Comparison of ENCODE assay signal across 10 cellular contexts in genomic region chr2:105795575-105795934, GRCh38. TPM values are rescaled to one million over a fixed set of nuclear protein-coding genes. Genes with fewer than 3 reads are reported as not detected.
A peak's percentile ranks its signal among the peaks of the same experiment; 100 is the strongest.
DNase-seq lines count a peak whose midpoint lies in the region; ATAC-seq and TF ChIP-seq lines count a peak whose summit lies in the region.
"Had no signal": no experiment of that assay in that cellular context is flagged by ENCODE, and none has a peak within 500 bp of the region (broad histone marks: within the 10 kb centered on the region; RNA-seq: fewer than 3 reads in every experiment).

No MANE protein-coding gene starts in this region.

- TF ChIP-seq CTCF in Caco-2 (IDR thresholded peaks at IDR 0.05; ENCODE audit: insufficient read depth in 1 of 2, low read depth in 1 of 2, low read length in 1 of 2, severe bottlenecking in 1 of 2, unreplicated experiment in 1 of 2) (no peak), gastroesophageal sphincter (IDR thresholded peaks at IDR 0.05) (no peak), tibial artery (IDR thresholded peaks at IDR 0.05) (no peak)

- peak; percentile 17 for ATAC-seq in activated CD8-positive, alpha-beta T cell treated with anti-CD3 and anti-CD28 coated beads, Interleukin-2, amount 10 ng/mL, durations not matched to agents 7 days and 5 days
- ATAC-seq in gastroesophageal sphincter (no peak), HG03139 (IDR thresholded peaks at IDR 0.05; ENCODE audit: unreplicated experiment) (no peak)

- no peak overlapping the region for H3K23ac ChIP-seq in mesendoderm (ENCODE audit: low read length)

- no peak overlapping the region for H2BK5ac ChIP-seq in mesendoderm (ENCODE audit: low read length)

- no peak overlapping the region for H3K4me3 Mint-ChIP-seq in Caco-2 (ENCODE audit: unreplicated experiment)
- H3K4me3 Mint-ChIP-seq in activated CD8-positive, alpha-beta T cell treated with anti-CD3 and anti-CD28 coated beads, Interleukin-2, amount 10 ng/mL, durations not matched to agents 7 days and 5 days: peak overlapping the region; percentile 71

- no peak for DNase-seq in Caco-2
- peak; percentile 60 for DNase-seq in KBM-7
- no peak for DNase-seq in activated CD8-positive, alpha-beta T cell treated with anti-CD3 and anti-CD28 coated beads, Interleukin-2, amount 10 ng/mL, durations not matched to agents 7 days and 5 days
- DNase-seq in mesendoderm: peak; percentile 76
- DNase-seq in NOMO-1 (lab: John Stamatoyannopoulos, UW; ENCODE audit: unreplicated experiment in 2 of 2): no peak
- DNase-seq in tibial artery: no peak
- DNase-seq: NCI-H2029 treated with DMSO at 0.1 percent for 48 hours, WERI-Rb-1 had no signal

- no TSS peak for BruUV-seq in Caco-2 (replicated peaks; lab: Mats Ljungman, UMichigan)

- no peak overlapping the region for H3K27ac ChIP-seq in mesendoderm (ENCODE audit: low read depth, low read length)
- H3K27ac ChIP-seq in gastroesophageal sphincter: no peak overlapping the region
- H3K27ac ChIP-seq in tibial artery: no peak overlapping the region
- H3K27ac ChIP-seq: WERI-Rb-1 had no signal

- H3K4me2 ChIP-seq in mesendoderm (ENCODE audit: low read length): no peak overlapping the region

- no peak overlapping the region for H3K56ac ChIP-seq in mesendoderm (ENCODE audit: low read length)

- no peak overlapping the region for H2BK15ac ChIP-seq in mesendoderm (replicated peaks; ENCODE audit: low read depth)

- peaks cover 24% of the 10 kb centered on the region for H3K79me1 ChIP-seq in mesendoderm (ENCODE audit: low read length)

- H4K8ac ChIP-seq in mesendoderm (ENCODE audit: low read depth, low read length): no peak overlapping the region

- peaks cover 69% of the 10 kb centered on the region for H3K79me2 ChIP-seq in mesendoderm (ENCODE audit: control insufficient read depth, insufficient read depth, low read length)

- no peak for TF ChIP-seq POLR2A in gastroesophageal sphincter (IDR thresholded peaks at IDR 0.05)

- H3K27me3 ChIP-seq in Caco-2 (replicated peaks; ENCODE audit: control insufficient read depth, insufficient read depth, low read length): no peaks in the 10 kb centered on the region
- no peaks in the 10 kb centered on the region for H3K27me3 ChIP-seq in mesendoderm (ENCODE audit: insufficient read depth, low read length, poor library complexity)
- H3K27me3 ChIP-seq in gastroesophageal sphincter: no peaks in the 10 kb centered on the region
- H3K27me3 ChIP-seq in tibial artery: no peaks in the 10 kb centered on the region

- TF ChIP-seq EP300 in gastroesophageal sphincter (IDR thresholded peaks at IDR 0.05): no peak

- in situ Hi-C loops in KBM-7 (cut with MboI; ENCODE audit: low pct_unique_long_range_greater_than_20kb, low sequenced_read_pairs): no loop called here

- no peak overlapping the region for H3K4ac ChIP-seq in mesendoderm (ENCODE audit: low read depth, low read length)

- H3K9me3 ChIP-seq in Caco-2 (no peaks in the 10 kb centered on the region), gastroesophageal sphincter (no peaks in the 10 kb centered on the region), tibial artery (no peaks in the 10 kb centered on the region)

- H3K18ac ChIP-seq in mesendoderm (ENCODE audit: low read length): no peak overlapping the region

- no peak overlapping the region for H4K5ac ChIP-seq in mesendoderm (ENCODE audit: low read length)

- POLR2A ChIA-PET in Caco-2 (lab: Charles Lee): no interaction called here
- POLR2A ChIA-PET in activated CD8-positive, alpha-beta T cell treated with anti-CD3 and anti-CD28 coated beads, Interleukin-2, amount 10 ng/mL, durations not matched to agents 7 days and 5 days (lab: Charles Lee): interaction anchor here (0.6 to 5.0 kb wide), 9 partner anchors 8 to 299 kb away, joined by 3 to 44 read pairs (median 4); no protein-coding TSS in a partner anchor

- intact Hi-C loops in Caco-2 (cut with micrococcal nuclease; ENCODE audit: unreplicated experiment) (no loop called here), tibial artery (cut with DNase I; ENCODE audit: low total_unique reads) (no loop called here)

- WGBS in mesendoderm (ENCODE audit: extremely low coverage, insufficient coverage, low lambda C conversion rate): no CpG with 5 or more reads among the region's 9 CpGs
- 32 to 34% methylated on average over 9 of the region's 9 CpGs for WGBS in gastroesophageal sphincter (ENCODE audit: low coverage in 1 of 2), 2 donors

- no peak overlapping the region for H3K4me3 ChIP-seq in Caco-2 (ENCODE audit: low read depth, low read length)
- H3K4me3 ChIP-seq in mesendoderm (ENCODE audit: low read length): no peak overlapping the region
- no peak overlapping the region for H3K4me3 ChIP-seq in gastroesophageal sphincter
- H3K4me3 ChIP-seq in tibial artery: no peak overlapping the region

- H3K9ac ChIP-seq in mesendoderm (ENCODE audit: low read length): peak overlapping the region; percentile 13

- H2AK5ac ChIP-seq in mesendoderm (ENCODE audit: low read length): no peak overlapping the region

- H3K4me1 ChIP-seq in Caco-2: peaks cover 23% of the 10 kb centered on the region
- peaks cover 8% of the 10 kb centered on the region for H3K4me1 ChIP-seq in mesendoderm (ENCODE audit: control insufficient read depth, low read depth, low read length)
- H3K4me1 ChIP-seq in gastroesophageal sphincter: peaks cover 10 to 83% (median 40%) of the 10 kb centered on the region in 3 donors
- H3K4me1 ChIP-seq in tibial artery: peaks cover 0 to 84% (median 56%) of the 10 kb centered on the region in 4 donors

- H3K36me3 ChIP-seq in Caco-2 (ENCODE audit: control insufficient read depth, insufficient read depth, low read length) (no peaks in the 10 kb centered on the region), mesendoderm (ENCODE audit: control insufficient read depth, insufficient read depth, low read length) (no peaks in the 10 kb centered on the region), gastroesophageal sphincter (no peaks in the 10 kb centered on the region), tibial artery (no peaks in the 10 kb centered on the region)
- H3K36me3 ChIP-seq: WERI-Rb-1 had no signal

- H3K36me3 Mint-ChIP-seq in Caco-2 (ENCODE audit: insufficient read depth, unreplicated experiment): peaks cover 19% of the 10 kb centered on the region
- H3K36me3 Mint-ChIP-seq in activated CD8-positive, alpha-beta T cell treated with anti-CD3 and anti-CD28 coated beads, Interleukin-2, amount 10 ng/mL, durations not matched to agents 7 days and 5 days (ENCODE audit: low read depth): peaks cover 40% of the 10 kb centered on the region

- H3K27me3 Mint-ChIP-seq in Caco-2 (ENCODE audit: insufficient read depth, unreplicated experiment): no peaks in the 10 kb centered on the region
- no peaks in the 10 kb centered on the region for H3K27me3 Mint-ChIP-seq in activated CD8-positive, alpha-beta T cell treated with anti-CD3 and anti-CD28 coated beads, Interleukin-2, amount 10 ng/mL, durations not matched to agents 7 days and 5 days (ENCODE audit: low read depth)

- H2BK120ac ChIP-seq in mesendoderm (ENCODE audit: low read depth, low read length): no peak overlapping the region

- H3K4me1 Mint-ChIP-seq in Caco-2 (ENCODE audit: low read depth, unreplicated experiment): peaks cover 23% of the 10 kb centered on the region
- H3K4me1 Mint-ChIP-seq in activated CD8-positive, alpha-beta T cell treated with anti-CD3 and anti-CD28 coated beads, Interleukin-2, amount 10 ng/mL, durations not matched to agents 7 days and 5 days (ENCODE audit: low read depth): peaks cover 90% of the 10 kb centered on the region

- H3K27ac Mint-ChIP-seq in Caco-2 (ENCODE audit: unreplicated experiment): peak overlapping the region; percentile 1
- peak overlapping the region; percentile 97 for H3K27ac Mint-ChIP-seq in activated CD8-positive, alpha-beta T cell treated with anti-CD3 and anti-CD28 coated beads, Interleukin-2, amount 10 ng/mL, durations not matched to agents 7 days and 5 days

- H3K9me3 Mint-ChIP-seq in Caco-2 (ENCODE audit: unreplicated experiment): no peaks in the 10 kb centered on the region
- no peaks in the 10 kb centered on the region for H3K9me3 Mint-ChIP-seq in activated CD8-positive, alpha-beta T cell treated with anti-CD3 and anti-CD28 coated beads, Interleukin-2, amount 10 ng/mL, durations not matched to agents 7 days and 5 days (ENCODE audit: insufficient read depth)

- CTCF ChIA-PET in Caco-2 (lab: Charles Lee): no interaction called here
- CTCF ChIA-PET in activated CD8-positive, alpha-beta T cell treated with anti-CD3 and anti-CD28 coated beads, Interleukin-2, amount 10 ng/mL, durations not matched to agents 7 days and 5 days (lab: Charles Lee): interaction anchor here (0.6 to 6.2 kb wide), 6 partner anchors 7 to 298 kb away, joined by 3 to 54 read pairs (median 4); no protein-coding TSS in a partner anchor

RNA-seq across cellular contexts. Expression of gene NCK2, which starts 50.8 kb away (rescaled TPM):
- 89.0 and 95.7 TPM in 2 replicates for total RNA-seq in Caco-2 (2022)
- 10 to 100 TPM; 60.7 to 61.3 TPM for total RNA-seq in activated CD8-positive, alpha-beta T cell treated with anti-CD3 and anti-CD28 coated beads, Interleukin-2, amount 10 ng/mL, durations not matched to agents 7 days and 5 days
- 76.8 TPM for polyA plus RNA-seq in mesendoderm (2013, experiment 1 of 2)
- polyA plus RNA-seq in mesendoderm (2013, experiment 2 of 2): 75.2 TPM
- 100 to 1,000 TPM in 1 of 4 donors, 10 to 100 TPM in 3; 63.0 to 131 (median 89.5) TPM for total RNA-seq in gastroesophageal sphincter

Comparison
In these comparisons a context has a peak if more than half of its experiments do, and no peak if none do; other contexts are left out.
1. DNase-seq: peak in KBM-7 (single experiment) and mesendoderm (single experiment); none in Caco-2 (0 of 2), activated CD8-positive, alpha-beta T cell treated with anti-CD3 and anti-CD28 coated beads, Interleukin-2, amount 10 ng/mL, durations not matched to agents 7 days and 5 days (single experiment), NOMO-1 (0 of 2) and tibial artery (0 of 2).